ENCODE assay signal across 18 cellular contexts in genomic region chr2:48228345-48228684, GRCh38.
A peak's percentile ranks its signal among the peaks of the same experiment; 100 is the strongest.
DNase-seq lines count a peak whose midpoint lies in the region; ATAC-seq and TF ChIP-seq lines count a peak whose summit lies in the region.
"Had no signal": no experiment of that assay in that cellular context is flagged by ENCODE, and none has a peak within 500 bp of the region (broad histone marks: within the 10 kb centered on the region; RNA-seq: fewer than 3 reads in every experiment).

No MANE protein-coding gene starts in this region.

- peaks cover 14 to 30% of the 10 kb centered on the region in 2 donors for H3K4me1 Mint-ChIP-seq in stimulated activated naive B cell treated with anti-CD40 and anti-IgM and Interleukin-4, amounts not matched to agents 10 μg/mL and 1 μg/mL and 100 μg/mL, for 72 hours
- H3K4me1 Mint-ChIP-seq: nephron had no signal

- no peaks in the 10 kb centered on the region for H3K9me3 ChIP-seq in esophagus squamous epithelium
- H3K9me3 ChIP-seq: BE2C, thyroid gland had no signal

- H3K4me3 ChIP-seq in esophagus squamous epithelium = no peak overlapping the region
- H3K4me3 ChIP-seq: thyroid gland had no signal

- no peak overlapping the region for H3K4me3 Mint-ChIP-seq in stimulated activated naive B cell treated with anti-CD40 and anti-IgM and Interleukin-4, amounts not matched to agents 10 μg/mL and 1 μg/mL and 100 μg/mL, for 72 hours
- H3K4me3 Mint-ChIP-seq: activated CD4-positive, alpha-beta T cell treated with anti-CD3 and anti-CD28 coated beads for 36 hours; nephron had no signal

- no peak for DNase-seq in stimulated activated naive B cell treated with anti-CD40 and anti-IgM and Interleukin-4, amounts not matched to agents 10 μg/mL and 1 μg/mL and 100 μg/mL, for 72 hours
- no peak for DNase-seq in esophagus squamous epithelium (lab: John Stamatoyannopoulos, UW)
- no peak for DNase-seq in NCI-H1092 (lab: John Stamatoyannopoulos, UW)
- DNase-seq in globus pallidus (ENCODE audit: low spot score) = no peak
- DNase-seq: activated CD4-positive, alpha-beta T cell treated with anti-CD3 and anti-CD28 coated beads for 36 hours; activated effector memory CD4-positive, alpha-beta T cell treated with Interleukin-2 at 50 U/mL for 16 hours; BE2C; caudate nucleus; effector CD8-positive, alpha-beta T cell; mesendoderm; NCI-H69; stimulated activated CD4-positive, alpha-beta T cell treated with anti-CD3 and anti-CD28 coated beads, Interleukin-12 subunit alpha, Interleukin-12 subunit beta, amount 100 ng/mL, for 4 hours; thyroid gland had no signal

- no peaks in the 10 kb centered on the region for H3K9me3 Mint-ChIP-seq in stimulated activated naive B cell treated with anti-CD40 and anti-IgM and Interleukin-4, amounts not matched to agents 10 μg/mL and 1 μg/mL and 100 μg/mL, for 72 hours
- H3K9me3 Mint-ChIP-seq: nephron had no signal

- peaks cover 0 to 3% of the 10 kb centered on the region in 2 donors for H3K36me3 Mint-ChIP-seq in stimulated activated naive B cell treated with anti-CD40 and anti-IgM and Interleukin-4, amounts not matched to agents 10 μg/mL and 1 μg/mL and 100 μg/mL, for 72 hours

- no peak for TF ChIP-seq POLR2A in esophagus squamous epithelium (IDR thresholded peaks at IDR 0.05)

- WGBS in esophagus squamous epithelium, 2 donors = 96 to 97% methylated on average over 2 of the region's 2 CpGs

- intact Hi-C loops in esophagus squamous epithelium (cut with DNase I) = no loop called here

- no peak for TF ChIP-seq CTCF in esophagus squamous epithelium (IDR thresholded peaks at IDR 0.05)

- no peaks in the 10 kb centered on the region for H3K27me3 Mint-ChIP-seq in stimulated activated naive B cell treated with anti-CD40 and anti-IgM and Interleukin-4, amounts not matched to agents 10 μg/mL and 1 μg/mL and 100 μg/mL, for 72 hours
- H3K27me3 Mint-ChIP-seq: activated CD4-positive, alpha-beta T cell treated with anti-CD3 and anti-CD28 coated beads for 36 hours had no signal

- peak; percentile 29 for ATAC-seq in GM18861 (IDR thresholded peaks at IDR 0.05; ENCODE audit: unreplicated experiment)
- ATAC-seq in GM21526 (IDR thresholded peaks at IDR 0.05; ENCODE audit: low FRiP score, unreplicated experiment) = peak; percentile 44
- ATAC-seq in HG03469 (IDR thresholded peaks at IDR 0.05; ENCODE audit: unreplicated experiment) = peak; percentile 28
- peak; percentile 39 to 56 for ATAC-seq in stimulated activated naive B cell treated with anti-CD40 and anti-IgM and Interleukin-4, amounts not matched to agents 10 μg/mL and 1 μg/mL and 100 μg/mL, for 72 hours (replicated peaks)
- ATAC-seq: activated CD4-positive, alpha-beta T cell treated with anti-CD3 and anti-CD28 coated beads for 36 hours; HCT116 had no signal

- no peaks in the 10 kb centered on the region for H3K4me1 ChIP-seq in esophagus squamous epithelium
- H3K4me1 ChIP-seq: BE2C, thyroid gland had no signal

- H3K27ac Mint-ChIP-seq in stimulated activated naive B cell treated with anti-CD40 and anti-IgM and Interleukin-4, amounts not matched to agents 10 μg/mL and 1 μg/mL and 100 μg/mL, for 72 hours = peak overlapping the region; percentile 56
- H3K27ac Mint-ChIP-seq: activated CD4-positive, alpha-beta T cell treated with anti-CD3 and anti-CD28 coated beads for 36 hours; nephron had no signal

- peak overlapping the region in 1 of 4 donors; percentile 23 for H3K27ac ChIP-seq in esophagus squamous epithelium
- H3K27ac ChIP-seq: thyroid gland had no signal

- H3K36me3 ChIP-seq in esophagus squamous epithelium = no peaks in the 10 kb centered on the region
- H3K36me3 ChIP-seq: BE2C, thyroid gland had no signal

- H3K27me3 ChIP-seq in esophagus squamous epithelium = no peaks in the 10 kb centered on the region
- H3K27me3 ChIP-seq: BE2C, thyroid gland had no signal
